Comparison of ENCODE assay signal across 1 cellular context in genomic region chr22:38163844-38164577, GRCh38.
TF ChIP-seq lines count a peak whose summit lies in the region.

No MANE protein-coding gene starts in this region.

TF ChIP-seq in HepG2, 621 proteins besides CTCF, POLR2A, EP300 and RAD21 (continued from another document and continues in another):
- TF ChIP-seq AHDC1 (CRISPR knock-in tag; IDR thresholded peaks at IDR 0.05; ENCODE audit: borderline replicate concordance) (no peak), SP4 (CRISPR knock-in tag; IDR thresholded peaks at IDR 0.05) (0 out of 2 replicates have a peak, but pooled peaks have one; percentile 26), GATAD2A (CRISPR knock-in tag; IDR thresholded peaks at IDR 0.05) (peak; percentile 71), ZNF639 (CRISPR knock-in tag; conservative IDR thresholded peaks at IDR 0.05) (no peak), ZNF773 (CRISPR knock-in tag; IDR thresholded peaks at IDR 0.05; ENCODE audit: borderline replicate concordance) (no peak), XBP1 (CRISPR knock-in tag; IDR thresholded peaks at IDR 0.05) (no peak), BHLHE40 (IDR thresholded peaks at IDR 0.05; ENCODE audit: low read length) (no peak), ISX (CRISPR knock-in tag; conservative IDR thresholded peaks at IDR 0.05) (no peak), ZNF484 (CRISPR knock-in tag; IDR thresholded peaks at IDR 0.05; ENCODE audit: borderline replicate concordance, low read depth) (no peak), ZNF549 (CRISPR knock-in tag; IDR thresholded peaks at IDR 0.05) (no peak), ZFP41 (CRISPR knock-in tag; IDR thresholded peaks at IDR 0.05; ENCODE audit: borderline replicate concordance) (no peak), ELF3 (CRISPR knock-in tag; IDR thresholded peaks at IDR 0.05) (peak; percentile 62; the same call in 1 of the 2 replicates), ZKSCAN5 (CRISPR knock-in tag; IDR thresholded peaks at IDR 0.05) (no peak), SNRNP70 (IDR thresholded peaks at IDR 0.05; ENCODE audit: low read depth, low read length) (no peak), ZSCAN12 (CRISPR knock-in tag; IDR thresholded peaks at IDR 0.05) (no peak), ZNF234 (CRISPR knock-in tag; conservative IDR thresholded peaks at IDR 0.05) (no peak), ZFP1 (CRISPR knock-in tag; IDR thresholded peaks at IDR 0.05) (no peak), HMG20A (CRISPR knock-in tag; IDR thresholded peaks at IDR 0.05; ENCODE audit: borderline replicate concordance) (no peak), ZMYM3 (CRISPR knock-in tag; IDR thresholded peaks at IDR 0.05) (0 out of 2 replicates have a peak, but pooled peaks have one; percentile 27), PREB (CRISPR knock-in tag; IDR thresholded peaks at IDR 0.05) (no peak), POLR2AphosphoS5 (IDR thresholded peaks at IDR 0.05; ENCODE audit: low read depth, low read length) (peak; percentile 19; the same call in 1 of the 2 replicates), PAF1 (CRISPR knock-in tag; IDR thresholded peaks at IDR 0.05) (no peak), RBM22 (optimal IDR thresholded peaks at IDR 0.05; ENCODE audit: low read length) (no peak), TRIM24 (CRISPR knock-in tag; IDR thresholded peaks at IDR 0.05) (no peak), NKX3-1 (CRISPR knock-in tag; IDR thresholded peaks at IDR 0.05) (no peak), ZFYVE20 (CRISPR knock-in tag; IDR thresholded peaks at IDR 0.05; ENCODE audit: borderline replicate concordance, low read depth) (no peak), ATAD3A (CRISPR knock-in tag; IDR thresholded peaks at IDR 0.05) (no peak)
- TF ChIP-seq, protein P1, sequence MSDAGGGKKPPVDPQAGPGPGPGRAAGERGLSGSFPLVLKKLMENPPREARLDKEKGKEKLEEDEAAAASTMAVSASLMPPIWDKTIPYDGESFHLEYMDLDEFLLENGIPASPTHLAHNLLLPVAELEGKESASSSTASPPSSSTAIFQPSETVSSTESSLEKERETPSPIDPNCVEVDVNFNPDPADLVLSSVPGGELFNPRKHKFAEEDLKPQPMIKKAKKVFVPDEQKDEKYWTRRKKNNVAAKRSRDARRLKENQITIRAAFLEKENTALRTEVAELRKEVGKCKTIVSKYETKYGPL (CRISPR knock-in tag; IDR thresholded peaks at IDR 0.05), result no peak
- TF ChIP-seq, protein P2, sequence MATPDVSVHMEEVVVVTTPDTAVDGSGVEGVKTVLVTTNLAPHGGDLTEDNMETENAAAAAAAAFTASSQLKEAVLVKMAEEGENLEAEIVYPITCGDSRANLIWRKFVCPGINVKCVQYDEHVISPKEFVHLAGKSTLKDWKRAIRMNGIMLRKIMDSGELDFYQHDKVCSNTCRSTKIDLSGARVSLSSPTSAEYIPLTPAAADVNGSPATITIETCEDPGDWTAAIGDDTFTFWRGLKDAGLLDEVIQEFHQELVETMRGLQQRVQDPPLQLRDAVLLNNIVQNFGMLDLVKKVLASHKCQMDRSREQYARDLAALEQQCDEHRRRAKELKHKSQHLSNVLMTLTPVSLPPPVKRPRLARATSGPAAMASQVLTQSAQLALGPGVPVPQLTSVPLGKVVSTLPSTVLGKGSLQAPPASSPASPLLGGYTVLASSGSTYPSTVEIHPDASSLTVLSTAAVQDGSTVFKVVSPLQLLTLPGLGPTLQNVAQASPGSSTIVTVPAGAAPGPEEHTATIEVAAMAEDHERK (CRISPR knock-in tag; IDR thresholded peaks at IDR 0.05; ENCODE audit: low read depth), result no peak
- TF ChIP-seq, protein P3, sequence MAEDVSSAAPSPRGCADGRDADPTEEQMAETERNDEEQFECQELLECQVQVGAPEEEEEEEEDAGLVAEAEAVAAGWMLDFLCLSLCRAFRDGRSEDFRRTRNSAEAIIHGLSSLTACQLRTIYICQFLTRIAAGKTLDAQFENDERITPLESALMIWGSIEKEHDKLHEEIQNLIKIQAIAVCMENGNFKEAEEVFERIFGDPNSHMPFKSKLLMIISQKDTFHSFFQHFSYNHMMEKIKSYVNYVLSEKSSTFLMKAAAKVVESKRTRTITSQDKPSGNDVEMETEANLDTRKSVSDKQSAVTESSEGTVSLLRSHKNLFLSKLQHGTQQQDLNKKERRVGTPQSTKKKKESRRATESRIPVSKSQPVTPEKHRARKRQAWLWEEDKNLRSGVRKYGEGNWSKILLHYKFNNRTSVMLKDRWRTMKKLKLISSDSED (CRISPR knock-in tag; IDR thresholded peaks at IDR 0.05), result no peak
- TF ChIP-seq, protein P4, sequence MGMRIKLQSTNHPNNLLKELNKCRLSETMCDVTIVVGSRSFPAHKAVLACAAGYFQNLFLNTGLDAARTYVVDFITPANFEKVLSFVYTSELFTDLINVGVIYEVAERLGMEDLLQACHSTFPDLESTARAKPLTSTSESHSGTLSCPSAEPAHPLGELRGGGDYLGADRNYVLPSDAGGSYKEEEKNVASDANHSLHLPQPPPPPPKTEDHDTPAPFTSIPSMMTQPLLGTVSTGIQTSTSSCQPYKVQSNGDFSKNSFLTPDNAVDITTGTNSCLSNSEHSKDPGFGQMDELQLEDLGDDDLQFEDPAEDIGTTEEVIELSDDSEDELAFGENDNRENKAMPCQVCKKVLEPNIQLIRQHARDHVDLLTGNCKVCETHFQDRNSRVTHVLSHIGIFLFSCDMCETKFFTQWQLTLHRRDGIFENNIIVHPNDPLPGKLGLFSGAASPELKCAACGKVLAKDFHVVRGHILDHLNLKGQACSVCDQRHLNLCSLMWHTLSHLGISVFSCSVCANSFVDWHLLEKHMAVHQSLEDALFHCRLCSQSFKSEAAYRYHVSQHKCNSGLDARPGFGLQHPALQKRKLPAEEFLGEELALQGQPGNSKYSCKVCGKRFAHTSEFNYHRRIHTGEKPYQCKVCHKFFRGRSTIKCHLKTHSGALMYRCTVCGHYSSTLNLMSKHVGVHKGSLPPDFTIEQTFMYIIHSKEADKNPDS (CRISPR knock-in tag; IDR thresholded peaks at IDR 0.05), result no peak
- TF ChIP-seq, protein P5, sequence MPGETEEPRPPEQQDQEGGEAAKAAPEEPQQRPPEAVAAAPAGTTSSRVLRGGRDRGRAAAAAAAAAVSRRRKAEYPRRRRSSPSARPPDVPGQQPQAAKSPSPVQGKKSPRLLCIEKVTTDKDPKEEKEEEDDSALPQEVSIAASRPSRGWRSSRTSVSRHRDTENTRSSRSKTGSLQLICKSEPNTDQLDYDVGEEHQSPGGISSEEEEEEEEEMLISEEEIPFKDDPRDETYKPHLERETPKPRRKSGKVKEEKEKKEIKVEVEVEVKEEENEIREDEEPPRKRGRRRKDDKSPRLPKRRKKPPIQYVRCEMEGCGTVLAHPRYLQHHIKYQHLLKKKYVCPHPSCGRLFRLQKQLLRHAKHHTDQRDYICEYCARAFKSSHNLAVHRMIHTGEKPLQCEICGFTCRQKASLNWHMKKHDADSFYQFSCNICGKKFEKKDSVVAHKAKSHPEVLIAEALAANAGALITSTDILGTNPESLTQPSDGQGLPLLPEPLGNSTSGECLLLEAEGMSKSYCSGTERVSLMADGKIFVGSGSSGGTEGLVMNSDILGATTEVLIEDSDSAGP (CRISPR knock-in tag; IDR thresholded peaks at IDR 0.05; ENCODE audit: borderline replicate concordance), result no peak
- TF ChIP-seq, protein P6, sequence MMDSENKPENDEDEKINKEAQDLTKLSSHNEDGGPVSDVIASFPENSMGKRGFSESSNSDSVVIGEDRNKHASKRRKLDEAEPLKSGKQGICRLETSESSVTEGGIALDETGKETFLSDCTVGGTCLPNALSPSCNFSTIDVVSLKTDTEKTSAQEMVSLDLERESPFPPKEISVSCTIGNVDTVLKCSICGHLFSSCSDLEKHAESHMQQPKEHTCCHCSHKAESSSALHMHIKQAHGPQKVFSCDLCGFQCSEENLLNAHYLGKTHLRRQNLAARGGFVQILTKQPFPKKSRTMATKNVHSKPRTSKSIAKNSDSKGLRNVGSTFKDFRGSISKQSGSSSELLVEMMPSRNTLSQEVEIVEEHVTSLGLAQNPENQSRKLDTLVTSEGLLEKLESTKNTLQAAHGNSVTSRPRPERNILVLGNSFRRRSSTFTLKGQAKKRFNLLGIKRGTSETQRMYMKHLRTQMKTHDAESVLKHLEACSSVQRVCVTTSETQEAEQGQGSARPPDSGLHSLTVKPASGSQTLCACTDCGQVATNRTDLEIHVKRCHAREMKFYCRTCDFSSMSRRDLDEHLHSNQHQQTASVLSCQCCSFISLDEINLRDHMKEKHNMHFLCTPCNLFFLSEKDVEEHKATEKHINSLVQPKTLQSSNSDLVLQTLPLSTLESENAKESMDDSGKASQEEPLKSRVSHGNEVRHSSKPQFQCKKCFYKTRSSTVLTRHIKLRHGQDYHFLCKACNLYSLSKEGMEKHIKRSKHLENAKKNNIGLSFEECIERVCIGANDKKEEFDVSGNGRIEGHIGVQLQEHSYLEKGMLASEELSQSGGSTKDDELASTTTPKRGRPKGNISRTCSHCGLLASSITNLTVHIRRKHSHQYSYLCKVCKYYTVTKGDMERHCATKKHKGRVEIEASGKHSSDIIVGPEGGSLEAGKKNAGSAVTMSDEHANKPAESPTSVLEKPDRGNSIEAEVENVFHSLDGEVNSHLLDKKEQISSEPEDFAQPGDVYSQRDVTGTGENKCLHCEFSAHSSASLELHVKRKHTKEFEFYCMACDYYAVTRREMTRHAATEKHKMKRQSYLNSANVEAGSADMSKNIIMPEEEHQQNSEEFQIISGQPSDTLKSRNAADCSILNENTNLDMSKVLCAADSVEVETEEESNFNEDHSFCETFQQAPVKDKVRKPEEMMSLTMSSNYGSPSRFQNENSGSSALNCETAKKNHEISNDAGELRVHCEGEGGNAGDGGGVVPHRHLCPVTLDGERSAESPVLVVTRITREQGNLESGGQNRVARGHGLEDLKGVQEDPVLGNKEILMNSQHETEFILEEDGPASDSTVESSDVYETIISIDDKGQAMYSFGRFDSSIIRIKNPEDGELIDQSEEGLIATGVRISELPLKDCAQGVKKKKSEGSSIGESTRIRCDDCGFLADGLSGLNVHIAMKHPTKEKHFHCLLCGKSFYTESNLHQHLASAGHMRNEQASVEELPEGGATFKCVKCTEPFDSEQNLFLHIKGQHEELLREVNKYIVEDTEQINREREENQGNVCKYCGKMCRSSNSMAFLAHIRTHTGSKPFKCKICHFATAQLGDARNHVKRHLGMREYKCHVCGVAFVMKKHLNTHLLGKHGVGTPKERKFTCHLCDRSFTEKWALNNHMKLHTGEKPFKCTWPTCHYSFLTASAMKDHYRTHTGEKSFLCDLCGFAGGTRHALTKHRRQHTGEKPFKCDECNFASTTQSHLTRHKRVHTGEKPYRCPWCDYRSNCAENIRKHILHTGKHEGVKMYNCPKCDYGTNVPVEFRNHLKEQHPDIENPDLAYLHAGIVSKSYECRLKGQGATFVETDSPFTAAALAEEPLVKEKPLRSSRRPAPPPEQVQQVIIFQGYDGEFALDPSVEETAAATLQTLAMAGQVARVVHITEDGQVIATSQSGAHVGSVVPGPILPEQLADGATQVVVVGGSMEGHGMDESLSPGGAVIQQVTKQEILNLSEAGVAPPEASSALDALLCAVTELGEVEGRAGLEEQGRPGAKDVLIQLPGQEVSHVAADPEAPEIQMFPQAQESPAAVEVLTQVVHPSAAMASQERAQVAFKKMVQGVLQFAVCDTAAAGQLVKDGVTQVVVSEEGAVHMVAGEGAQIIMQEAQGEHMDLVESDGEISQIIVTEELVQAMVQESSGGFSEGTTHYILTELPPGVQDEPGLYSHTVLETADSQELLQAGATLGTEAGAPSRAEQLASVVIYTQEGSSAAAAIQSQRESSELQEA (CRISPR knock-in tag; IDR thresholded peaks at IDR 0.05; ENCODE audit: not compliant biosample characterization), result no peak
